In the genomic region with DNA sequence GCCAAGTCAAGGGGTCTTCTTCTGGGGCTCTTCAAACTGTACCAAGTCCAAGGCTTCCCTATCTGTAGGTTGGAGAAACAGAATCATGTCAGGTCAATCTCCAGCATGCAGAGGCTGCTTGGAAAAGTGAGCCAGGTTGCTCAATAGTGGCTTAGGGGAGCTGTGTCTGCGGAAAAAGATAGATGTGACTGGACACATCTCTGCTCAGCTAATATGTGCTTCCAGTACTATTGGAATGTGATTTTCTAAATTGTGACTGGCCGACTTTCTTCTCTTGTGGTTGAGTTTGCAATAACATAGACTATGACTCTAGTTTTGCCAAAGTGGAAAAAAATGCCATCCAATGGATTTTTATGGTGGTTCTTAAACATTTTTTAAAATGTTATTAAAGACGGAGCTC, we compare ENCODE assay signal across 22 cellular contexts.
DNase-seq lines count a peak whose midpoint lies in the region; ATAC-seq and TF ChIP-seq lines count a peak whose summit lies in the region.
"Had no signal": no experiment of that assay in that cellular context is flagged by ENCODE, and none has a peak within 500 bp of the region (broad histone marks: within the 10 kb centered on the region; RNA-seq: fewer than 3 reads in every experiment).

No MANE protein-coding gene starts in this region.

- H3K27ac Mint-ChIP-seq in MCF 10A (ENCODE audit: low read depth, unreplicated experiment) = no peak overlapping the region
- H3K27ac Mint-ChIP-seq: CD8-positive, alpha-beta T cell; H9 had no signal

- no peaks in the 10 kb centered on the region for H3K9me3 Mint-ChIP-seq in MCF 10A (ENCODE audit: unreplicated experiment)
- H3K9me3 Mint-ChIP-seq: CD8-positive, alpha-beta T cell; H9 had no signal

- POLR2A ChIA-PET in MCF 10A (lab: Yijun Ruan, JAX) = no interaction called here

- intact Hi-C loops in breast epithelium (cut with DNase I; ENCODE audit: low total_unique reads) (no loop called here), MCF 10A (cut with micrococcal nuclease) (no loop called here)

- no peaks in the 10 kb centered on the region for H3K27me3 Mint-ChIP-seq in MCF 10A (ENCODE audit: insufficient read depth, unreplicated experiment)

- H3K9me2 ChIP-seq in hepatocyte (replicated peaks; ENCODE audit: insufficient read depth) = no peaks in the 10 kb centered on the region

- H3K27ac ChIP-seq in breast epithelium = peak overlapping the region; percentile 62 to 74
- H3K27ac ChIP-seq in hepatocyte = peak overlapping the region; percentile 41
- H3K27ac ChIP-seq: 22Rv1, BLaER1 had no signal

- H3K79me2 ChIP-seq in hepatocyte = no peaks in the 10 kb centered on the region

- H3K27me3 ChIP-seq in breast epithelium (no peaks in the 10 kb centered on the region), hepatocyte (no peaks in the 10 kb centered on the region)
- H3K27me3 ChIP-seq: BLaER1 had no signal

- H3K4me3 ChIP-seq in breast epithelium (no peak overlapping the region), choroid plexus epithelial cell (ENCODE audit: low read depth, low read length) (no peak overlapping the region), hepatocyte (no peak overlapping the region)
- H3K4me3 ChIP-seq: BLaER1, GM12878 had no signal

- no TSS peak for BruUV-seq in MCF 10A (replicated peaks; lab: Mats Ljungman, UMichigan)

- H4K20me1 ChIP-seq in hepatocyte (ENCODE audit: insufficient read depth, poor library complexity, severe bottlenecking) = no peaks in the 10 kb centered on the region
- H4K20me1 ChIP-seq: BLaER1 had no signal

- H3K4me3 Mint-ChIP-seq in MCF 10A (ENCODE audit: unreplicated experiment) = no peak overlapping the region
- H3K4me3 Mint-ChIP-seq: CD8-positive, alpha-beta T cell; H9 had no signal

- CTCF ChIA-PET in MCF 10A (lab: Yijun Ruan, JAX) = interaction anchor here (0.7 kb wide), 1 partner anchor 434 kb away, joined by 3 read pairs; no protein-coding TSS in a partner anchor

- H3K4me1 ChIP-seq in breast epithelium (no peaks in the 10 kb centered on the region), hepatocyte (ENCODE audit: insufficient read depth) (no peaks in the 10 kb centered on the region)

- H3K9me3 ChIP-seq in breast epithelium (no peaks in the 10 kb centered on the region), hepatocyte (ENCODE audit: low read depth) (no peaks in the 10 kb centered on the region)
- H3K9me3 ChIP-seq: BLaER1 had no signal

- no peak overlapping the region for H3K4me2 ChIP-seq in hepatocyte
- H3K4me2 ChIP-seq: BLaER1 had no signal

- DNase-seq in breast epithelium (ENCODE audit: low spot score in 2 of 2) (peak in 1 of 2 donors; percentile 56), MCF 10A (ENCODE audit: unreplicated experiment) (no peak), choroid plexus epithelial cell (ENCODE audit: low read depth) (peak; percentile 17), hepatocyte (ENCODE audit: low spot score) (no peak), T-helper 2 cell (no peak), HUDEP-2 (lab: John Stamatoyannopoulos, UW; ENCODE audit: unreplicated experiment in 76 of 76) (no peak)
- DNase-seq: Calu3; CD8-positive, alpha-beta T cell; EL; H9; NCI-H1105 treated with DMSO at 0.1 percent for 48 hours; NCI-H1694; NCI-H2107; NCI-H510A; NCI-H748 treated with DMSO at 0.1 percent for 48 hours; OCI-M1; SHP77 had no signal

- TF ChIP-seq CTCF in breast epithelium (IDR thresholded peaks at IDR 0.05) = no peak
- TF ChIP-seq CTCF in MCF 10A (IDR thresholded peaks at IDR 0.05; ENCODE audit: unreplicated experiment) = no peak
- no peak for TF ChIP-seq CTCF in choroid plexus epithelial cell (conservative IDR thresholded peaks at IDR 0.05; ENCODE audit: low read depth, low read length)
- TF ChIP-seq CTCF in hepatocyte (IDR thresholded peaks at IDR 0.05; ENCODE audit: poor library complexity) = no peak

- no peak for ATAC-seq in HG03280 (IDR thresholded peaks at IDR 0.05; ENCODE audit: unreplicated experiment)
- no peak for ATAC-seq in GM18858 (IDR thresholded peaks at IDR 0.05; ENCODE audit: unreplicated experiment)
- ATAC-seq: CD8-positive, alpha-beta T cell; GM12878 had no signal

- WGBS in hepatocyte (ENCODE audit: low lambda C conversion rate, missing lambda C conversion rate) = 60% methylated on average over 3 of the region's 3 CpGs

- peaks cover 11% of the 10 kb centered on the region for H3K4me1 Mint-ChIP-seq in MCF 10A (ENCODE audit: insufficient read depth, unreplicated experiment)

- no peaks in the 10 kb centered on the region for H3K36me3 Mint-ChIP-seq in MCF 10A (ENCODE audit: insufficient read depth, unreplicated experiment)
- H3K36me3 Mint-ChIP-seq: CD8-positive, alpha-beta T cell had no signal

- no peak for TF ChIP-seq POLR2A in breast epithelium (IDR thresholded peaks at IDR 0.05)

- no peak overlapping the region for H2AFZ ChIP-seq in hepatocyte

- H3K36me3 ChIP-seq in breast epithelium = no peaks in the 10 kb centered on the region
- H3K36me3 ChIP-seq in hepatocyte (replicated peaks; ENCODE audit: insufficient read depth, low read depth) = no peaks in the 10 kb centered on the region
- H3K36me3 ChIP-seq: BLaER1 had no signal
